In genomic region chr19:13149628-13150186, GRCh38 we compare ENCODE assay signal across 7 cellular contexts. TPM values are rescaled to one million over a fixed set of nuclear protein-coding genes. Genes with fewer than 3 reads are reported as not detected.
DNase-seq lines count a peak whose midpoint lies in the region; ATAC-seq and TF ChIP-seq lines count a peak whose summit lies in the region.

No MANE protein-coding gene starts in this region.

- intact Hi-C loops in upper lobe of right lung (cut with DNase I) = no loop called here

- H3K9me3 ChIP-seq in SK-N-MC (ENCODE audit: low read depth, low read length) (no peaks in the 10 kb centered on the region), mononuclear cell (ENCODE audit: low read depth, low read length) (no peaks in the 10 kb centered on the region), upper lobe of right lung (no peaks in the 10 kb centered on the region)

- H3K4me3 ChIP-seq in SK-N-MC (peak overlapping the region; percentile 91), mononuclear cell (ENCODE audit: low read length) (peak overlapping the region; percentile 77), upper lobe of right lung (peak overlapping the region; percentile 96)

- H3K36me3 ChIP-seq in SK-N-MC (ENCODE audit: insufficient read depth, low read length) (no peaks in the 10 kb centered on the region; the same call in 1 of the 2 replicates), upper lobe of right lung (peaks cover 8% of the 10 kb centered on the region)

- H3K27me3 ChIP-seq in mononuclear cell (ENCODE audit: insufficient read depth, low read length) (no peaks in the 10 kb centered on the region), upper lobe of right lung (no peaks in the 10 kb centered on the region)

- H3K9ac ChIP-seq in SK-N-MC (ENCODE audit: insufficient read length) = peak overlapping the region; percentile 98

- H3K4me1 ChIP-seq in mononuclear cell (ENCODE audit: insufficient read depth, low read length) (peaks cover 31% of the 10 kb centered on the region), upper lobe of right lung (peaks cover 9% of the 10 kb centered on the region)

- peak; percentile 0 for ATAC-seq in HG03097 (IDR thresholded peaks at IDR 0.05; ENCODE audit: low FRiP score, unreplicated experiment)
- ATAC-seq in upper lobe of right lung = peak; percentile 2

- H3K27ac ChIP-seq in SK-N-MC (no peak overlapping the region), upper lobe of right lung (peak overlapping the region; percentile 99)

- no peak for TF ChIP-seq CTCF in upper lobe of right lung (IDR thresholded peaks at IDR 0.05)

- peak; percentile 43 for DNase-seq in G401 (ENCODE audit: low spot score)
- DNase-seq in SK-N-MC (ENCODE audit: low read depth, low spot score) = no peak
- DNase-seq in ecto neural progenitor cell (ENCODE audit: low spot score) = peak; percentile 73
- DNase-seq in upper lobe of right lung = peak; percentile 89
- no peak for DNase-seq in NCI-H446 treated with DMSO at 0.1 percent for 48 hours (lab: John Stamatoyannopoulos, UW)

- in situ Hi-C loops in G401 (cut with HindIII; ENCODE audit: low sequenced_read_pairs) = no loop called here

RNA-seq across cellular contexts. Expression of gene STX10, which starts 0.5 kb away (rescaled TPM):
- total RNA-seq in G401 (2014; rRNA removed; shearing (Covaris generic)) = 93.4 and 112 TPM in 2 replicates
- total RNA-seq in mononuclear cell (71.7 TPM), upper lobe of right lung (65.4 TPM)

RNA-seq across cellular contexts. Expression of gene IER2, which starts 0.5 kb away (rescaled TPM):
- total RNA-seq in G401 (2014; rRNA removed; shearing (Covaris generic)) = 33.3 and 40.5 TPM in 2 replicates
- 222 TPM for total RNA-seq in mononuclear cell
- 104 TPM for total RNA-seq in upper lobe of right lung

RNA-seq across cellular contexts. Expression of gene NACC1, which starts 31.6 kb away (rescaled TPM):
- 53.4 and 60.5 TPM in 2 replicates for total RNA-seq in G401 (2014; rRNA removed; shearing (Covaris generic))
- total RNA-seq in mononuclear cell = 16.0 TPM
- total RNA-seq in upper lobe of right lung = 39.8 TPM

RNA-seq across cellular contexts. Expression of gene TRMT1, which starts 33.2 kb away (rescaled TPM):
- total RNA-seq in G401 (2014; rRNA removed; shearing (Covaris generic)) = 86.8 and 87.0 TPM in 2 replicates
- total RNA-seq in mononuclear cell (30.7 TPM), upper lobe of right lung (33.7 TPM)

RNA-seq across cellular contexts. Expression of gene LYL1, which starts 47.0 kb away (rescaled TPM):
- not detected in 2 replicates for total RNA-seq in G401 (2014; rRNA removed; shearing (Covaris generic))
- total RNA-seq in mononuclear cell = 20.5 TPM
- 21.8 TPM for total RNA-seq in upper lobe of right lung

Comparison
In these comparisons a context has a peak if more than half of its experiments do, and no peak if none do; other contexts are left out.
1. DNase-seq: peak in G401 (single experiment), ecto neural progenitor cell (single experiment) and upper lobe of right lung (single experiment); none in SK-N-MC (single experiment) and NCI-H446 treated with DMSO at 0.1 percent for 48 hours (single experiment).
2. Peak in every context shown above with its lines, with median percentiles within 50 percentile points of each other: H3K4me3 ChIP-seq.